ENCODE assay signal across 1 cellular context in the genomic region with DNA sequence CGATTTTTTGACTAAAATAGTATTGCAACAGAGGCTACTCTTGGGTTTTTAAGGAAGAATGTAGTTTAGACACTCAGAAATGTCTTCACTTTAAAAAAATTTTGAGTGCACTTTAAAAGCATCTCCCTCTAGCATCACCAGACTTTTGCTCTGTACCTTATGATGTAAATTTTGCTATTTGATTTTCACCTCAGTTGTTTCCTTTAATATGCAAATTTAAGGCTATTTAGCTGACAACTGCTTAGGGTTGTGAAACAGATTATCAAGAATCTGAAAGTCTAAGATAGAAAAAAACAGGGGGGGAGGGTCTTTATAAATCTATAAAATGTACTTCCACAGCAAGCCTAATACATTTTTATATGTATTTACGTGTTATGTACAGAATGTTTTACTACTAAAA.
A peak's percentile ranks its signal among the peaks of the same experiment; 100 is the strongest.
TF ChIP-seq lines count a peak whose summit lies in the region.

No MANE protein-coding gene starts in this region.

TF ChIP-seq in H1, 55 proteins besides CTCF, POLR2A, EP300 and RAD21:
- TF ChIP-seq RNF2 (IDR thresholded peaks at IDR 0.05; ENCODE audit: borderline replicate concordance, low read depth, low read length, missing control alignments, poor library complexity, severe bottlenecking) (no peak), CEBPB (IDR thresholded peaks at IDR 0.05; ENCODE audit: low read depth, low read length) (peak; percentile 48; the same call in 1 of the 2 replicates)
